14 cellular contexts compared by ENCODE assay signal in genomic region chr2:160425394-160425793, GRCh38.
DNase-seq lines count a peak whose midpoint lies in the region; ATAC-seq, FAIRE-seq and TF ChIP-seq lines count a peak whose summit lies in the region.
"Had no signal": no experiment of that assay in that cellular context is flagged by ENCODE, and none has a peak within 500 bp of the region (broad histone marks: within the 10 kb centered on the region; RNA-seq: fewer than 3 reads in every experiment).

No MANE protein-coding gene starts in this region.

- H3K36me3 Mint-ChIP-seq in activated naive CD4-positive, alpha-beta T cell treated with anti-CD3 and anti-CD28 coated beads, Interleukin-2, amount 50 U/mL, for 72 hours = peaks cover 4 to 29% of the 10 kb centered on the region in 2 donors
- peaks cover 10% of the 10 kb centered on the region for H3K36me3 Mint-ChIP-seq in astrocyte (ENCODE audit: low read depth, unreplicated experiment)

- WGBS in upper lobe of left lung, 2 donors = 38 to 49% methylated on average over 2 of the region's 2 CpGs

- no peaks in the 10 kb centered on the region for H3K36me3 ChIP-seq in astrocyte (ENCODE audit: insufficient read depth, low read length)
- H3K36me3 ChIP-seq in upper lobe of left lung = no peaks in the 10 kb centered on the region
- H3K36me3 ChIP-seq: ascending aorta had no signal

- no peak for TF ChIP-seq POLR2A in upper lobe of left lung (IDR thresholded peaks at IDR 0.05)

- H3K4me3 ChIP-seq in astrocyte (ENCODE audit: insufficient read depth, low read depth, low read length) (no peak overlapping the region), upper lobe of left lung (no peak overlapping the region)
- H3K4me3 ChIP-seq: ascending aorta had no signal

- H3K27me3 ChIP-seq in astrocyte (ENCODE audit: insufficient read depth, low read length) = no peaks in the 10 kb centered on the region
- H3K27me3 ChIP-seq in upper lobe of left lung = no peaks in the 10 kb centered on the region
- H3K27me3 ChIP-seq: ascending aorta had no signal

- H3K79me2 ChIP-seq in astrocyte (ENCODE audit: insufficient read depth, low read length) = peaks cover 18% of the 10 kb centered on the region

- H3K27ac ChIP-seq in astrocyte (ENCODE audit: low read depth, low read length) (no peak overlapping the region), upper lobe of left lung (peak overlapping the region in 3 of 4 donors; percentile 15 to 60 (median 42))

- no peak overlapping the region for H3K4me2 ChIP-seq in astrocyte (ENCODE audit: low read length)

- H3K27ac Mint-ChIP-seq in activated naive CD4-positive, alpha-beta T cell treated with anti-CD3 and anti-CD28 coated beads, Interleukin-2, amount 50 U/mL, for 72 hours = peak overlapping the region; percentile 11 to 61
- peak overlapping the region; percentile 42 for H3K27ac Mint-ChIP-seq in astrocyte (ENCODE audit: unreplicated experiment)

- FAIRE-seq in astrocyte (lab: Jason Lieb, UNC) = no peak

- TF ChIP-seq CTCF in astrocyte (IDR thresholded peaks at IDR 0.05; ENCODE audit: insufficient read depth, low read depth, low read length) (no peak), upper lobe of left lung (IDR thresholded peaks at IDR 0.05) (no peak)

- no peak for DNase-seq in activated naive CD4-positive, alpha-beta T cell treated with anti-CD3 and anti-CD28 coated beads, Interleukin-2, amount 50 U/mL, for 72 hours (ENCODE audit: low spot score in 2 of 2)
- no peak for DNase-seq in activated naive CD4-positive, alpha-beta T cell (lab: John Stamatoyannopoulos, UW)
- DNase-seq in astrocyte (ENCODE audit: low read depth) (peak; percentile 46), medulla oblongata (ENCODE audit: extremely low spot score) (peak; percentile 22), upper lobe of left lung (no peak), NAMALWA (ENCODE audit: low spot score) (no peak), posterior cingulate gyrus (no peak)
- DNase-seq: DMS79 treated with DMSO at 0.1 percent for 48 hours; effector memory CD4-positive, alpha-beta T cell; H9; NCI-H187; NK-92 treated with Interleukin-12 subunit alpha and Interleukin-12 subunit beta, amount 100 ng/mL, for 24 hours had no signal

- no peak overlapping the region for H2AFZ ChIP-seq in astrocyte (ENCODE audit: low read depth, low read length)

- peaks cover 0 to 10% of the 10 kb centered on the region in 2 donors for H3K9me3 Mint-ChIP-seq in activated naive CD4-positive, alpha-beta T cell treated with anti-CD3 and anti-CD28 coated beads, Interleukin-2, amount 50 U/mL, for 72 hours
- peaks cover 6% of the 10 kb centered on the region for H3K9me3 Mint-ChIP-seq in astrocyte (ENCODE audit: unreplicated experiment)

- H3K4me1 Mint-ChIP-seq in astrocyte (ENCODE audit: low read depth, unreplicated experiment) = peaks cover 44% of the 10 kb centered on the region

- H3K27me3 Mint-ChIP-seq in astrocyte (ENCODE audit: low read depth, unreplicated experiment) = no peaks in the 10 kb centered on the region

- no peak overlapping the region for H3K4me3 Mint-ChIP-seq in astrocyte (ENCODE audit: unreplicated experiment)
- H3K4me3 Mint-ChIP-seq: H9 had no signal

- H3K4me1 ChIP-seq in astrocyte (ENCODE audit: insufficient read depth, low read length) (peaks cover 11% of the 10 kb centered on the region), upper lobe of left lung (peaks cover 23 to 42% (median 32%) of the 10 kb centered on the region in 4 donors)

- peak in 1 of 2 donors; percentile 49 for ATAC-seq in activated naive CD4-positive, alpha-beta T cell treated with anti-CD3 and anti-CD28 coated beads, Interleukin-2, amount 50 U/mL, for 72 hours
- peak; percentile 6 to 30 for ATAC-seq in upper lobe of left lung (ENCODE audit: low FRiP score in 2 of 2)
- ATAC-seq in GM18873 (IDR thresholded peaks at IDR 0.05; ENCODE audit: low FRiP score, unreplicated experiment) = no peak

- no peaks in the 10 kb centered on the region for H3K9me3 ChIP-seq in astrocyte (ENCODE audit: insufficient read depth, low read depth, low read length)
- H3K9me3 ChIP-seq in upper lobe of left lung = peaks cover 0 to 7% (median 2%) of the 10 kb centered on the region in 4 donors

- no peak overlapping the region for H3K9ac ChIP-seq in astrocyte (ENCODE audit: low read length)

- no peaks in the 10 kb centered on the region for H4K20me1 ChIP-seq in astrocyte (ENCODE audit: insufficient read depth, low read length)

- intact Hi-C loops in posterior cingulate gyrus (cut with DNase I) = loop anchor here (10.0 kb wide), 1 partner anchor 559 kb away; no protein-coding TSS in a partner anchor

- TF ChIP-seq EP300 in upper lobe of left lung (IDR thresholded peaks at IDR 0.05) = no peak

Comparison
In these comparisons a context has a peak if more than half of its experiments do, and no peak if none do; other contexts are left out.
1. DNase-seq: peak in astrocyte (single experiment) and medulla oblongata (single experiment); none in activated naive CD4-positive, alpha-beta T cell treated with anti-CD3 and anti-CD28 coated beads, Interleukin-2, amount 50 U/mL, for 72 hours (0 of 2), activated naive CD4-positive, alpha-beta T cell (0 of 4), upper lobe of left lung (0 of 2), NAMALWA (single experiment) and posterior cingulate gyrus (0 of 10).